Comparison of ENCODE assay signal across 19 cellular contexts in genomic region chr5:25090818-25091217, GRCh38.
"Had no signal": no experiment of that assay in that cellular context is flagged by ENCODE, and none has a peak within 500 bp of the region (broad histone marks: within the 10 kb centered on the region; RNA-seq: fewer than 3 reads in every experiment).

No MANE protein-coding gene starts in this region.

- DNase-seq: effector CD4-positive, alpha-beta T cell; endodermal cell; erythroblast; heart left ventricle; hippocampal formation; kidney glomerular epithelial cell; mesendoderm; naive B cell; occipital lobe; pancreas; right cardiac atrium; small intestine; stimulated activated CD4-positive, alpha-beta T cell treated with anti-CD3 and anti-CD28 coated beads, Interleukin-12 subunit alpha, Interleukin-12 subunit beta, amount 100 ng/mL, for 4 hours; stimulated activated naive CD4-positive, alpha-beta T cell treated with Interleukin-2 at 50 U/mL for 16 hours; tibial artery; upper lobe of left lung; uterus had no signal

- H3K36me3 ChIP-seq: heart left ventricle, pancreas, tibial artery, upper lobe of left lung, uterus had no signal

- H3K27me3 Mint-ChIP-seq: naive B cell, progenitor cell of endocrine pancreas had no signal

- H3K36me3 Mint-ChIP-seq: naive B cell had no signal

- H3K27me3 ChIP-seq: heart left ventricle, pancreas, tibial artery, upper lobe of left lung, uterus had no signal

- H3K9me3 ChIP-seq: pancreas, tibial artery, upper lobe of left lung, uterus had no signal

- H3K9me3 Mint-ChIP-seq: endodermal cell, nephron had no signal

- H3K4me3 Mint-ChIP-seq: endodermal cell, naive B cell, nephron had no signal

- H3K4me3 ChIP-seq: heart left ventricle, pancreas, tibial artery, upper lobe of left lung, uterus had no signal

- H3K4me1 ChIP-seq: heart left ventricle, pancreas, tibial artery, upper lobe of left lung, uterus had no signal

- H3K27ac ChIP-seq: heart left ventricle, pancreas, tibial artery, upper lobe of left lung, uterus had no signal

- H3K4me1 Mint-ChIP-seq: endodermal cell, naive B cell, nephron had no signal

- H3K27ac Mint-ChIP-seq: endodermal cell, naive B cell, nephron, progenitor cell of endocrine pancreas had no signal

- ATAC-seq: heart left ventricle, pancreas, right cardiac atrium had no signal
